17 cellular contexts compared by ENCODE assay signal in the genomic region with DNA sequence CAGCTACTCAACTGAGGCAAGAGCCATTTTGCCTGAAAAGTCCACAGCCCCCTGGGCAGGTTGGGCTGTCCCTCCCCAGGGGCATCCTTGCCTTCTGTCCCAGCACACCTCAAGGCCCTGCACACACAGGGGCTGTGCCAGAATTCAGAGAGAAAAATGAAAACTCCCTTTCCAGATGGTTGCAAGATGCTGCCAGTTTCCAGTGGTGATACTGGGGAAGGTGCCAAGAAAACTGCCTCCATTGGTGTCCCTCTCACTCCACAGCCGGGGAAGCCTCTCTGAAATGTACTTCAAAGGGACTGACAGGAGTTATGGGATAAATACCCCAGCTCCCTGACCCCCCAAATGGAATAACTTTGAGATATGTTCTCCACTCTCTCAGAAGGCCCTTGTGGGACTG.
DNase-seq lines count a peak whose midpoint lies in the region; ATAC-seq and TF ChIP-seq lines count a peak whose summit lies in the region.
"Had no signal": no experiment of that assay in that cellular context is flagged by ENCODE, and none has a peak within 500 bp of the region (broad histone marks: within the 10 kb centered on the region; RNA-seq: fewer than 3 reads in every experiment).

No MANE protein-coding gene starts in this region.

- H3K14ac ChIP-seq in neuronal stem cell (ENCODE audit: low read length) = no peak overlapping the region

- H3K9me3 ChIP-seq in neuronal stem cell (replicated peaks in 1 of 2; ENCODE audit: control insufficient read depth in 2 of 2, insufficient read depth in 1 of 2, low read depth in 1 of 2, low read length in 2 of 2) = no peaks in the 10 kb centered on the region

- H3K4me2 ChIP-seq in neuronal stem cell (ENCODE audit: insufficient read depth, low read length, poor library complexity, severe bottlenecking) = no peak overlapping the region
- H3K4me2 ChIP-seq: GM23338, KMS-11, PC-9 had no signal

- no peaks in the 10 kb centered on the region for H3K36me3 ChIP-seq in neuronal stem cell (replicated peaks in 1 of 2; ENCODE audit: control insufficient read depth in 2 of 2, insufficient read depth in 2 of 2, low read length in 2 of 2)

- no CpG with 5 or more reads among the region's 1 CpG for WGBS in neuronal stem cell (ENCODE audit: extremely low coverage in 2 of 2, insufficient read length in 2 of 2, insufficient replicate concordance in 1 of 2), 2 donors

- H3K4me1 Mint-ChIP-seq in activated naive CD4-positive, alpha-beta T cell treated with anti-CD3 and anti-CD28 coated beads for 36 hours (ENCODE audit: low read depth) = no peaks in the 10 kb centered on the region

- no peak overlapping the region for H3K18ac ChIP-seq in neuronal stem cell (ENCODE audit: low read length)

- no peak overlapping the region for H2AK5ac ChIP-seq in neuronal stem cell (ENCODE audit: low read depth, low read length)

- no peak for TF ChIP-seq CTCF in HFF-Myc (IDR thresholded peaks at IDR 0.05; ENCODE audit: low read depth, low read length, missing control alignments)

- no peak overlapping the region for H4K8ac ChIP-seq in neuronal stem cell (ENCODE audit: low read depth, low read length)

- H3K4me3 ChIP-seq in HFF-Myc (replicated peaks; ENCODE audit: low read depth, low read length) = no peak overlapping the region
- H3K4me3 ChIP-seq in neuronal stem cell (ENCODE audit: low read length in 2 of 2) = no peak overlapping the region
- H3K4me3 ChIP-seq: GM23338, PC-9 had no signal

- no peak overlapping the region for H3K4ac ChIP-seq in neuronal stem cell (ENCODE audit: low read length)

- H2BK5ac ChIP-seq in neuronal stem cell (ENCODE audit: low read length) = no peak overlapping the region

- no peak overlapping the region for H2BK120ac ChIP-seq in neuronal stem cell (ENCODE audit: low read depth, low read length)

- H3K4me3 Mint-ChIP-seq in activated naive CD4-positive, alpha-beta T cell treated with anti-CD3 and anti-CD28 coated beads for 36 hours = no peak overlapping the region
- H3K4me3 Mint-ChIP-seq: GM23338 had no signal

- no peak overlapping the region for H4K91ac ChIP-seq in neuronal stem cell (ENCODE audit: low read depth, low read length, poor library complexity)

- no peaks in the 10 kb centered on the region for H3K4me1 ChIP-seq in neuronal stem cell (ENCODE audit: control insufficient read depth in 2 of 2, insufficient read depth in 1 of 2, low read depth in 1 of 2, low read length in 2 of 2)
- H3K4me1 ChIP-seq: Caco-2 had no signal

- peaks cover 10% of the 10 kb centered on the region for H3K27me3 Mint-ChIP-seq in activated naive CD4-positive, alpha-beta T cell treated with anti-CD3 and anti-CD28 coated beads for 36 hours (ENCODE audit: low read depth)

- no peaks in the 10 kb centered on the region for H3K27me3 ChIP-seq in neuronal stem cell (ENCODE audit: control insufficient read depth in 3 of 3, insufficient read depth in 3 of 3, low read depth in 1 of 3, low read length in 3 of 3)

- H3K27ac Mint-ChIP-seq in activated naive CD4-positive, alpha-beta T cell treated with anti-CD3 and anti-CD28 coated beads for 36 hours = no peak overlapping the region
- H3K27ac Mint-ChIP-seq: GM23338 had no signal

- H3K79me1 ChIP-seq in neuronal stem cell (ENCODE audit: low read depth, low read length) = no peaks in the 10 kb centered on the region

- H2AFZ ChIP-seq in neuronal stem cell (ENCODE audit: low read length) = no peak overlapping the region
- H2AFZ ChIP-seq: GM23338, PC-9 had no signal

- CTCF ChIA-PET in activated naive CD4-positive, alpha-beta T cell treated with anti-CD3 and anti-CD28 coated beads for 36 hours (lab: Charles Lee) = no interaction called here

- H2BK15ac ChIP-seq in neuronal stem cell (ENCODE audit: low read length) = no peak overlapping the region

- no peak overlapping the region for H3K27ac ChIP-seq in neuronal stem cell (replicated peaks; ENCODE audit: low read length)
- H3K27ac ChIP-seq: KMS-11, PC-9 had no signal

- no peak overlapping the region for H3K23ac ChIP-seq in neuronal stem cell (ENCODE audit: low read depth, low read length, poor library complexity)

- no peaks in the 10 kb centered on the region for H3K9me3 Mint-ChIP-seq in activated naive CD4-positive, alpha-beta T cell treated with anti-CD3 and anti-CD28 coated beads for 36 hours

- H3K36me3 Mint-ChIP-seq in activated naive CD4-positive, alpha-beta T cell treated with anti-CD3 and anti-CD28 coated beads for 36 hours (ENCODE audit: low read depth) = no peaks in the 10 kb centered on the region

- no peak overlapping the region for H2BK12ac ChIP-seq in neuronal stem cell (ENCODE audit: low read length)

- DNase-seq in HFF-Myc (ENCODE audit: extremely low read depth, low read depth) = peak; percentile 4
- DNase-seq in NCI-H446 (lab: John Stamatoyannopoulos, UW) = peak; percentile 95
- peak; percentile 77 for DNase-seq in fibroblast of gingiva (ENCODE audit: low read depth)
- peak; percentile 4 for DNase-seq in pons (ENCODE audit: low spot score)
- no peak for DNase-seq in neuronal stem cell (ENCODE audit: low spot score)
- DNase-seq in activated naive CD4-positive, alpha-beta T cell treated with anti-CD3 and anti-CD28 coated beads for 36 hours = no peak
- DNase-seq: ACHN, Caco-2, DMS53, MM.1S, NCI-H1105 treated with DMSO at 0.1 percent for 48 hours, NCI-H187 treated with DMSO at 0.1 percent for 48 hours, NCI-H748 treated with DMSO at 0.1 percent for 48 hours, PC-9 had no signal

- no peak overlapping the region for H3K9ac ChIP-seq in neuronal stem cell (ENCODE audit: low read depth, low read length, poor library complexity)
- H3K9ac ChIP-seq: KMS-11 had no signal

- no peak for ATAC-seq in GM18870 (IDR thresholded peaks at IDR 0.05; ENCODE audit: unreplicated experiment)
- ATAC-seq: GM23338 had no signal

- intact Hi-C loops in activated naive CD4-positive, alpha-beta T cell treated with anti-CD3 and anti-CD28 coated beads for 36 hours (cut with micrococcal nuclease) = no loop called here

Comparison
In these comparisons a context has a peak if more than half of its experiments do, and no peak if none do; other contexts are left out.
1. DNase-seq: peak in HFF-Myc (single experiment), NCI-H446 (2 of 2), fibroblast of gingiva (single experiment) and pons (single experiment); none in neuronal stem cell (single experiment) and activated naive CD4-positive, alpha-beta T cell treated with anti-CD3 and anti-CD28 coated beads for 36 hours (single experiment).